In genomic region chr20:46359233-46359751, GRCh38 we compare ENCODE assay signal across 2 cellular contexts.
TF ChIP-seq lines count a peak whose summit lies in the region.

No MANE protein-coding gene starts in this region.

TF ChIP-seq in HepG2, 621 proteins besides CTCF, POLR2A, EP300 and RAD21:
- TF ChIP-seq PBX2 (CRISPR knock-in tag; IDR thresholded peaks at IDR 0.05), result no peak
- TF ChIP-seq ZNF44 (CRISPR knock-in tag; IDR thresholded peaks at IDR 0.05), result no peak
- TF ChIP-seq ZNF446 (CRISPR knock-in tag; IDR thresholded peaks at IDR 0.05), result 0 out of 2 replicates have a peak, but pooled peaks have one; percentile 33
- peak; percentile 21; the same call in 1 of the 2 replicates for TF ChIP-seq POLR2AphosphoS5 (IDR thresholded peaks at IDR 0.05; ENCODE audit: low read depth, low read length)
- 0 out of 2 replicates have a peak, but pooled peaks have one; percentile 7 for TF ChIP-seq POLR2G (IDR thresholded peaks at IDR 0.05; ENCODE audit: low read depth, low read length)
- no peak for TF ChIP-seq CCDC6 (CRISPR knock-in tag; IDR thresholded peaks at IDR 0.05)
- TF ChIP-seq THAP8 (CRISPR knock-in tag; IDR thresholded peaks at IDR 0.05; ENCODE audit: borderline replicate concordance), result no peak

TF ChIP-seq in GM12878, 131 proteins besides CTCF, POLR2A, EP300 and RAD21 (continues in another document):
- TF ChIP-seq NR2C1 (IDR thresholded peaks at IDR 0.05) (no peak), NRF1 (conservative IDR thresholded peaks at IDR 0.05; ENCODE audit: low read depth, low read length) (no peak), BRCA1 (IDR thresholded peaks at IDR 0.05; ENCODE audit: low read depth, low read length) (no peak), PBX3 (IDR thresholded peaks at IDR 0.05; ENCODE audit: insufficient replicate concordance, low read depth, low read length) (peak; percentile 86), SP1 (IDR thresholded peaks at IDR 0.05; ENCODE audit: low read depth, low read length) (peak; percentile 21), RFX5 (IDR thresholded peaks at IDR 0.05; ENCODE audit: low read depth, low read length) (no peak), RUNX3 (IDR thresholded peaks at IDR 0.05; ENCODE audit: low read length) (peak; percentile 91), ZNF687 (IDR thresholded peaks at IDR 0.05) (peak; percentile 47; the same call in 1 of the 2 replicates), SPI1 (IDR thresholded peaks at IDR 0.05; ENCODE audit: borderline replicate concordance, insufficient read depth, low read depth, low read length) (peak; percentile 42; the same call in 1 of the 2 replicates), PAX8 (IDR thresholded peaks at IDR 0.05) (no peak), JUNB (IDR thresholded peaks at IDR 0.05) (peak; percentile 93), ATF7 (IDR thresholded peaks at IDR 0.05; ENCODE audit: low read depth) (peak; percentile 60; the same call in 1 of the 2 replicates), NFIC (IDR thresholded peaks at IDR 0.05; ENCODE audit: low read depth, low read length) (peak; percentile 87), KLF5 (IDR thresholded peaks at IDR 0.05; ENCODE audit: partially characterized antibody) (no peak), MTA2 (IDR thresholded peaks at IDR 0.05; ENCODE audit: low read depth) (peak; percentile 77), EED (IDR thresholded peaks at IDR 0.05; ENCODE audit: low read depth) (peak; percentile 71; the same call in 1 of the 2 replicates), MYB (IDR thresholded peaks at IDR 0.05; ENCODE audit: borderline replicate concordance, low read depth, low read length) (0 out of 2 replicates have a peak, but pooled peaks have one; percentile 50), CREM (IDR thresholded peaks at IDR 0.05; ENCODE audit: low read depth) (peak; percentile 83), BCL11A (IDR thresholded peaks at IDR 0.05; ENCODE audit: low read depth, low read length) (peak; percentile 93), LARP7 (IDR thresholded peaks at IDR 0.05) (no peak), CBX3 (IDR thresholded peaks at IDR 0.05; ENCODE audit: borderline replicate concordance, low read depth) (no peak), STAT3 (IDR thresholded peaks at IDR 0.05; ENCODE audit: low read depth, low read length) (no peak), BMI1 (IDR thresholded peaks at IDR 0.05; ENCODE audit: borderline replicate concordance) (no peak), RB1 (IDR thresholded peaks at IDR 0.05; ENCODE audit: borderline replicate concordance) (no peak), TCF12 (IDR thresholded peaks at IDR 0.05; ENCODE audit: low read depth, low read length) (peak; percentile 93), TCF3 (IDR thresholded peaks at IDR 0.05; ENCODE audit: borderline replicate concordance, insufficient read depth, low read depth, low read length) (peak; percentile 79; the same call in 1 of the 2 replicates), HDAC2 (IDR thresholded peaks at IDR 0.05) (no peak)
- TF ChIP-seq, protein P1, sequence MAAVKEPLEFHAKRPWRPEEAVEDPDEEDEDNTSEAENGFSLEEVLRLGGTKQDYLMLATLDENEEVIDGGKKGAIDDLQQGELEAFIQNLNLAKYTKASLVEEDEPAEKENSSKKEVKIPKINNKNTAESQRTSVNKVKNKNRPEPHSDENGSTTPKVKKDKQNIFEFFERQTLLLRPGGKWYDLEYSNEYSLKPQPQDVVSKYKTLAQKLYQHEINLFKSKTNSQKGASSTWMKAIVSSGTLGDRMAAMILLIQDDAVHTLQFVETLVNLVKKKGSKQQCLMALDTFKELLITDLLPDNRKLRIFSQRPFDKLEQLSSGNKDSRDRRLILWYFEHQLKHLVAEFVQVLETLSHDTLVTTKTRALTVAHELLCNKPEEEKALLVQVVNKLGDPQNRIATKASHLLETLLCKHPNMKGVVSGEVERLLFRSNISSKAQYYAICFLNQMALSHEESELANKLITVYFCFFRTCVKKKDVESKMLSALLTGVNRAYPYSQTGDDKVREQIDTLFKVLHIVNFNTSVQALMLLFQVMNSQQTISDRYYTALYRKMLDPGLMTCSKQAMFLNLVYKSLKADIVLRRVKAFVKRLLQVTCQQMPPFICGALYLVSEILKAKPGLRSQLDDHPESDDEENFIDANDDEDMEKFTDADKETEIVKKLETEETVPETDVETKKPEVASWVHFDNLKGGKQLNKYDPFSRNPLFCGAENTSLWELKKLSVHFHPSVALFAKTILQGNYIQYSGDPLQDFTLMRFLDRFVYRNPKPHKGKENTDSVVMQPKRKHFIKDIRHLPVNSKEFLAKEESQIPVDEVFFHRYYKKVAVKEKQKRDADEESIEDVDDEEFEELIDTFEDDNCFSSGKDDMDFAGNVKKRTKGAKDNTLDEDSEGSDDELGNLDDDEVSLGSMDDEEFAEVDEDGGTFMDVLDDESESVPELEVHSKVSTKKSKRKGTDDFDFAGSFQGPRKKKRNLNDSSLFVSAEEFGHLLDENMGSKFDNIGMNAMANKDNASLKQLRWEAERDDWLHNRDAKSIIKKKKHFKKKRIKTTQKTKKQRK (IDR thresholded peaks at IDR 0.05; ENCODE audit: low read depth, low read length), result no peak
- TF ChIP-seq, protein P2, sequence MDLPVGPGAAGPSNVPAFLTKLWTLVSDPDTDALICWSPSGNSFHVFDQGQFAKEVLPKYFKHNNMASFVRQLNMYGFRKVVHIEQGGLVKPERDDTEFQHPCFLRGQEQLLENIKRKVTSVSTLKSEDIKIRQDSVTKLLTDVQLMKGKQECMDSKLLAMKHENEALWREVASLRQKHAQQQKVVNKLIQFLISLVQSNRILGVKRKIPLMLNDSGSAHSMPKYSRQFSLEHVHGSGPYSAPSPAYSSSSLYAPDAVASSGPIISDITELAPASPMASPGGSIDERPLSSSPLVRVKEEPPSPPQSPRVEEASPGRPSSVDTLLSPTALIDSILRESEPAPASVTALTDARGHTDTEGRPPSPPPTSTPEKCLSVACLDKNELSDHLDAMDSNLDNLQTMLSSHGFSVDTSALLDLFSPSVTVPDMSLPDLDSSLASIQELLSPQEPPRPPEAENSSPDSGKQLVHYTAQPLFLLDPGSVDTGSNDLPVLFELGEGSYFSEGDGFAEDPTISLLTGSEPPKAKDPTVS (IDR thresholded peaks at IDR 0.05; ENCODE audit: low read depth, low read length), result no peak
- TF ChIP-seq, protein P3, sequence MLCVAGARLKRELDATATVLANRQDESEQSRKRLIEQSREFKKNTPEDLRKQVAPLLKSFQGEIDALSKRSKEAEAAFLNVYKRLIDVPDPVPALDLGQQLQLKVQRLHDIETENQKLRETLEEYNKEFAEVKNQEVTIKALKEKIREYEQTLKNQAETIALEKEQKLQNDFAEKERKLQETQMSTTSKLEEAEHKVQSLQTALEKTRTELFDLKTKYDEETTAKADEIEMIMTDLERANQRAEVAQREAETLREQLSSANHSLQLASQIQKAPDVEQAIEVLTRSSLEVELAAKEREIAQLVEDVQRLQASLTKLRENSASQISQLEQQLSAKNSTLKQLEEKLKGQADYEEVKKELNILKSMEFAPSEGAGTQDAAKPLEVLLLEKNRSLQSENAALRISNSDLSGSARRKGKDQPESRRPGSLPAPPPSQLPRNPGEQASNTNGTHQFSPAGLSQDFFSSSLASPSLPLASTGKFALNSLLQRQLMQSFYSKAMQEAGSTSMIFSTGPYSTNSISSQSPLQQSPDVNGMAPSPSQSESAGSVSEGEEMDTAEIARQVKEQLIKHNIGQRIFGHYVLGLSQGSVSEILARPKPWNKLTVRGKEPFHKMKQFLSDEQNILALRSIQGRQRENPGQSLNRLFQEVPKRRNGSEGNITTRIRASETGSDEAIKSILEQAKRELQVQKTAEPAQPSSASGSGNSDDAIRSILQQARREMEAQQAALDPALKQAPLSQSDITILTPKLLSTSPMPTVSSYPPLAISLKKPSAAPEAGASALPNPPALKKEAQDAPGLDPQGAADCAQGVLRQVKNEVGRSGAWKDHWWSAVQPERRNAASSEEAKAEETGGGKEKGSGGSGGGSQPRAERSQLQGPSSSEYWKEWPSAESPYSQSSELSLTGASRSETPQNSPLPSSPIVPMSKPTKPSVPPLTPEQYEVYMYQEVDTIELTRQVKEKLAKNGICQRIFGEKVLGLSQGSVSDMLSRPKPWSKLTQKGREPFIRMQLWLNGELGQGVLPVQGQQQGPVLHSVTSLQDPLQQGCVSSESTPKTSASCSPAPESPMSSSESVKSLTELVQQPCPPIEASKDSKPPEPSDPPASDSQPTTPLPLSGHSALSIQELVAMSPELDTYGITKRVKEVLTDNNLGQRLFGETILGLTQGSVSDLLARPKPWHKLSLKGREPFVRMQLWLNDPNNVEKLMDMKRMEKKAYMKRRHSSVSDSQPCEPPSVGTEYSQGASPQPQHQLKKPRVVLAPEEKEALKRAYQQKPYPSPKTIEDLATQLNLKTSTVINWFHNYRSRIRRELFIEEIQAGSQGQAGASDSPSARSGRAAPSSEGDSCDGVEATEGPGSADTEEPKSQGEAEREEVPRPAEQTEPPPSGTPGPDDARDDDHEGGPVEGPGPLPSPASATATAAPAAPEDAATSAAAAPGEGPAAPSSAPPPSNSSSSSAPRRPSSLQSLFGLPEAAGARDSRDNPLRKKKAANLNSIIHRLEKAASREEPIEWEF (IDR thresholded peaks at IDR 0.05; ENCODE audit: insufficient replicate concordance, low read depth, low read length), result no peak
- TF ChIP-seq, protein P4, sequence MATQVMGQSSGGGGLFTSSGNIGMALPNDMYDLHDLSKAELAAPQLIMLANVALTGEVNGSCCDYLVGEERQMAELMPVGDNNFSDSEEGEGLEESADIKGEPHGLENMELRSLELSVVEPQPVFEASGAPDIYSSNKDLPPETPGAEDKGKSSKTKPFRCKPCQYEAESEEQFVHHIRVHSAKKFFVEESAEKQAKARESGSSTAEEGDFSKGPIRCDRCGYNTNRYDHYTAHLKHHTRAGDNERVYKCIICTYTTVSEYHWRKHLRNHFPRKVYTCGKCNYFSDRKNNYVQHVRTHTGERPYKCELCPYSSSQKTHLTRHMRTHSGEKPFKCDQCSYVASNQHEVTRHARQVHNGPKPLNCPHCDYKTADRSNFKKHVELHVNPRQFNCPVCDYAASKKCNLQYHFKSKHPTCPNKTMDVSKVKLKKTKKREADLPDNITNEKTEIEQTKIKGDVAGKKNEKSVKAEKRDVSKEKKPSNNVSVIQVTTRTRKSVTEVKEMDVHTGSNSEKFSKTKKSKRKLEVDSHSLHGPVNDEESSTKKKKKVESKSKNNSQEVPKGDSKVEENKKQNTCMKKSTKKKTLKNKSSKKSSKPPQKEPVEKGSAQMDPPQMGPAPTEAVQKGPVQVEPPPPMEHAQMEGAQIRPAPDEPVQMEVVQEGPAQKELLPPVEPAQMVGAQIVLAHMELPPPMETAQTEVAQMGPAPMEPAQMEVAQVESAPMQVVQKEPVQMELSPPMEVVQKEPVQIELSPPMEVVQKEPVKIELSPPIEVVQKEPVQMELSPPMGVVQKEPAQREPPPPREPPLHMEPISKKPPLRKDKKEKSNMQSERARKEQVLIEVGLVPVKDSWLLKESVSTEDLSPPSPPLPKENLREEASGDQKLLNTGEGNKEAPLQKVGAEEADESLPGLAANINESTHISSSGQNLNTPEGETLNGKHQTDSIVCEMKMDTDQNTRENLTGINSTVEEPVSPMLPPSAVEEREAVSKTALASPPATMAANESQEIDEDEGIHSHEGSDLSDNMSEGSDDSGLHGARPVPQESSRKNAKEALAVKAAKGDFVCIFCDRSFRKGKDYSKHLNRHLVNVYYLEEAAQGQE (IDR thresholded peaks at IDR 0.05; ENCODE audit: low read depth, low read length), result no peak
- TF ChIP-seq, protein P5, sequence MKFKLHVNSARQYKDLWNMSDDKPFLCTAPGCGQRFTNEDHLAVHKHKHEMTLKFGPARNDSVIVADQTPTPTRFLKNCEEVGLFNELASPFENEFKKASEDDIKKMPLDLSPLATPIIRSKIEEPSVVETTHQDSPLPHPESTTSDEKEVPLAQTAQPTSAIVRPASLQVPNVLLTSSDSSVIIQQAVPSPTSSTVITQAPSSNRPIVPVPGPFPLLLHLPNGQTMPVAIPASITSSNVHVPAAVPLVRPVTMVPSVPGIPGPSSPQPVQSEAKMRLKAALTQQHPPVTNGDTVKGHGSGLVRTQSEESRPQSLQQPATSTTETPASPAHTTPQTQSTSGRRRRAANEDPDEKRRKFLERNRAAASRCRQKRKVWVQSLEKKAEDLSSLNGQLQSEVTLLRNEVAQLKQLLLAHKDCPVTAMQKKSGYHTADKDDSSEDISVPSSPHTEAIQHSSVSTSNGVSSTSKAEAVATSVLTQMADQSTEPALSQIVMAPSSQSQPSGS (IDR thresholded peaks at IDR 0.05; ENCODE audit: low read length), result peak; percentile 84
